Comparison of ENCODE assay signal across 11 cellular contexts in the genomic region with DNA sequence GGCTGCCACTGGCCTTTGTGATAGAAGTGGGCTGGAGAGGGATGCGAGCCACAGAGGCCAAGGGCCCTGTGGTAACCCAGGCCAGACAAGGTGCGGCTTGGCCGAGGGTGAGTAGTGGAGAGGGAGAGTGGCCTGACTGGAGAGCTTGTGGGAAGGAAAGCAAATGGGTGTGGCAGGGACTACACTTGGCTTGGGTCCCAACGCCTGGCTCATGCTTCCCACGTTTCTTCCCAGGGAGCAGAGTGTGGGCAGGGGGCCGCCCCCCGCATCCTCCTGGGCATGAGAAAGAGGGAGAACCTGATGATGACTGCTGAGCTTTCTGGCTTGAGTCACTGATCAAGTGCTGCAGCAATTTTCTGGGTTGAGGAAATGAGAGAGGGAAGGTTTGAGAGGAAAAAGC.
DNase-seq lines count a peak whose midpoint lies in the region; ATAC-seq and TF ChIP-seq lines count a peak whose summit lies in the region.
"Had no signal": no experiment of that assay in that cellular context is flagged by ENCODE, and none has a peak within 500 bp of the region (broad histone marks: within the 10 kb centered on the region; RNA-seq: fewer than 3 reads in every experiment).

No MANE protein-coding gene starts in this region.

- TF ChIP-seq CTCF in Calu3 (IDR thresholded peaks at IDR 0.05; ENCODE audit: unreplicated experiment) = no peak
- TF ChIP-seq CTCF in chondrocyte (IDR thresholded peaks at IDR 0.05) = no peak
- TF ChIP-seq CTCF in osteoblast (IDR thresholded peaks at IDR 0.05; ENCODE audit: extremely low read depth, low read depth, low read length) = no peak
- TF ChIP-seq CTCF in activated CD8-positive, alpha-beta T cell treated with anti-CD3 and anti-CD28 coated beads for 36 hours (IDR thresholded peaks at IDR 0.05) = no peak

- H3K4me3 ChIP-seq in osteoblast (ENCODE audit: insufficient read depth, low read length) = no peak overlapping the region

- H3K4me3 Mint-ChIP-seq in Calu3 (ENCODE audit: low read depth, unreplicated experiment) (no peak overlapping the region), chondrocyte (ENCODE audit: unreplicated experiment) (no peak overlapping the region)
- no peak overlapping the region for H3K4me3 Mint-ChIP-seq in activated CD8-positive, alpha-beta T cell treated with anti-CD3 and anti-CD28 coated beads for 36 hours
- H3K4me3 Mint-ChIP-seq: activated CD8-positive, alpha-beta T cell treated with anti-CD3 and anti-CD28 coated beads, Interleukin-2, amount 10 ng/mL, durations not matched to agents 7 days and 5 days had no signal

- H2AFZ ChIP-seq in osteoblast (ENCODE audit: low read length) = no peak overlapping the region

- peaks cover 42% of the 10 kb centered on the region for H3K4me1 Mint-ChIP-seq in Calu3 (ENCODE audit: low read depth, unreplicated experiment)
- peaks cover 56% of the 10 kb centered on the region for H3K4me1 Mint-ChIP-seq in chondrocyte (ENCODE audit: low read depth)
- H3K4me1 Mint-ChIP-seq in activated CD8-positive, alpha-beta T cell treated with anti-CD3 and anti-CD28 coated beads for 36 hours (ENCODE audit: low read depth) = peaks cover 15% of the 10 kb centered on the region

- POLR2A ChIA-PET in activated CD8-positive, alpha-beta T cell treated with anti-CD3 and anti-CD28 coated beads for 36 hours (lab: Charles Lee) = no interaction called here

- H3K36me3 ChIP-seq in osteoblast (ENCODE audit: insufficient read depth, low read length) = peaks cover 11% of the 10 kb centered on the region

- no TSS peak for BruUV-seq in Calu3 (replicated peaks; lab: Mats Ljungman, UMichigan)

- H3K27me3 Mint-ChIP-seq in Calu3 (ENCODE audit: unreplicated experiment) (no peaks in the 10 kb centered on the region), chondrocyte (ENCODE audit: low read depth) (no peaks in the 10 kb centered on the region)
- H3K27me3 Mint-ChIP-seq in activated CD8-positive, alpha-beta T cell treated with anti-CD3 and anti-CD28 coated beads for 36 hours = no peaks in the 10 kb centered on the region

- no peak for TF ChIP-seq RAD21 in Ishikawa (IDR thresholded peaks at IDR 0.05; ENCODE audit: low read depth)

- H3K27ac ChIP-seq in osteoblast (ENCODE audit: low read depth, low read length) = peak overlapping the region; percentile 70
- H3K27ac ChIP-seq: epithelial cell of prostate had no signal

- ATAC-seq in GM19328 (IDR thresholded peaks at IDR 0.05; ENCODE audit: unreplicated experiment) = no peak
- no peak for ATAC-seq in GM21528 (IDR thresholded peaks at IDR 0.05; ENCODE audit: low FRiP score, unreplicated experiment)
- ATAC-seq in activated CD8-positive, alpha-beta T cell treated with anti-CD3 and anti-CD28 coated beads for 36 hours = no peak
- no peak for ATAC-seq in HG02678 (IDR thresholded peaks at IDR 0.05; ENCODE audit: unreplicated experiment)
- ATAC-seq: activated CD8-positive, alpha-beta T cell treated with anti-CD3 and anti-CD28 coated beads, Interleukin-2, amount 10 ng/mL, durations not matched to agents 7 days and 5 days had no signal

- intact Hi-C loops in Calu3 (cut with micrococcal nuclease; ENCODE audit: unreplicated experiment) = no loop called here
- intact Hi-C loops in activated CD8-positive, alpha-beta T cell treated with anti-CD3 and anti-CD28 coated beads for 36 hours (cut with micrococcal nuclease) = no loop called here

- no peak overlapping the region for H3K4me2 ChIP-seq in osteoblast (ENCODE audit: insufficient read depth, low read length)

- H3K79me2 ChIP-seq in osteoblast (ENCODE audit: insufficient read depth, low read length) = peaks cover 76% of the 10 kb centered on the region

- H4K20me1 ChIP-seq in osteoblast (ENCODE audit: insufficient read depth, low read length) = peaks cover 24% of the 10 kb centered on the region

- peak; percentile 58 for DNase-seq in Calu3
- no peak for DNase-seq in chondrocyte (ENCODE audit: low spot score)
- peak; percentile 87 for DNase-seq in osteoblast (ENCODE audit: insufficient read length, low spot score, missing footprints)
- DNase-seq in activated CD8-positive, alpha-beta T cell treated with anti-CD3 and anti-CD28 coated beads for 36 hours = no peak
- DNase-seq: activated CD8-positive, alpha-beta T cell treated with anti-CD3 and anti-CD28 coated beads, Interleukin-2, amount 10 ng/mL, durations not matched to agents 7 days and 5 days; NCI-H524 had no signal

- H3K4me1 ChIP-seq in osteoblast (ENCODE audit: insufficient read depth, low read length) = peaks cover 32% of the 10 kb centered on the region

- H3K27me3 ChIP-seq in osteoblast (ENCODE audit: insufficient read depth, low read length) = no peaks in the 10 kb centered on the region

- H3K27ac Mint-ChIP-seq in Calu3 (ENCODE audit: unreplicated experiment) = peak overlapping the region; percentile 24
- H3K27ac Mint-ChIP-seq in chondrocyte (ENCODE audit: unreplicated experiment) = peak overlapping the region; percentile 81
- no peak overlapping the region for H3K27ac Mint-ChIP-seq in activated CD8-positive, alpha-beta T cell treated with anti-CD3 and anti-CD28 coated beads for 36 hours
- H3K27ac Mint-ChIP-seq: activated CD8-positive, alpha-beta T cell treated with anti-CD3 and anti-CD28 coated beads, Interleukin-2, amount 10 ng/mL, durations not matched to agents 7 days and 5 days had no signal

- no peaks in the 10 kb centered on the region for H3K9me3 ChIP-seq in osteoblast (ENCODE audit: low read depth, low read length)

- H3K9me3 Mint-ChIP-seq in Calu3 (ENCODE audit: low read depth, unreplicated experiment) = no peaks in the 10 kb centered on the region
- no peaks in the 10 kb centered on the region for H3K9me3 Mint-ChIP-seq in chondrocyte (ENCODE audit: low read depth)
- no peaks in the 10 kb centered on the region for H3K9me3 Mint-ChIP-seq in activated CD8-positive, alpha-beta T cell treated with anti-CD3 and anti-CD28 coated beads for 36 hours

- no peaks in the 10 kb centered on the region for H3K36me3 Mint-ChIP-seq in Calu3 (ENCODE audit: insufficient read depth, unreplicated experiment)
- H3K36me3 Mint-ChIP-seq in chondrocyte (ENCODE audit: low read depth) = peaks cover 6% of the 10 kb centered on the region
- peaks cover 18% of the 10 kb centered on the region for H3K36me3 Mint-ChIP-seq in activated CD8-positive, alpha-beta T cell treated with anti-CD3 and anti-CD28 coated beads for 36 hours (ENCODE audit: low read depth)

- TF ChIP-seq EP300 in Ishikawa (IDR thresholded peaks at IDR 0.05; ENCODE audit: borderline replicate concordance) = no peak

- CTCF ChIA-PET in Calu3 (lab: Charles Lee) = no interaction called here
- CTCF ChIA-PET in activated CD8-positive, alpha-beta T cell treated with anti-CD3 and anti-CD28 coated beads for 36 hours (lab: Charles Lee) = interaction anchor here (1.3 kb wide), 1 partner anchor 227 kb away, joined by 3 read pairs; no protein-coding TSS in a partner anchor

TF ChIP-seq in Ishikawa, 13 proteins besides CTCF, POLR2A, EP300 and RAD21:
- TF ChIP-seq, protein P1, sequence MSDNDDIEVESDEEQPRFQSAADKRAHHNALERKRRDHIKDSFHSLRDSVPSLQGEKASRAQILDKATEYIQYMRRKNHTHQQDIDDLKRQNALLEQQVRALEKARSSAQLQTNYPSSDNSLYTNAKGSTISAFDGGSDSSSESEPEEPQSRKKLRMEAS (IDR thresholded peaks at IDR 0.05) = no peak; the same call in 1 of the 2 replicates
- TF ChIP-seq, protein P2, sequence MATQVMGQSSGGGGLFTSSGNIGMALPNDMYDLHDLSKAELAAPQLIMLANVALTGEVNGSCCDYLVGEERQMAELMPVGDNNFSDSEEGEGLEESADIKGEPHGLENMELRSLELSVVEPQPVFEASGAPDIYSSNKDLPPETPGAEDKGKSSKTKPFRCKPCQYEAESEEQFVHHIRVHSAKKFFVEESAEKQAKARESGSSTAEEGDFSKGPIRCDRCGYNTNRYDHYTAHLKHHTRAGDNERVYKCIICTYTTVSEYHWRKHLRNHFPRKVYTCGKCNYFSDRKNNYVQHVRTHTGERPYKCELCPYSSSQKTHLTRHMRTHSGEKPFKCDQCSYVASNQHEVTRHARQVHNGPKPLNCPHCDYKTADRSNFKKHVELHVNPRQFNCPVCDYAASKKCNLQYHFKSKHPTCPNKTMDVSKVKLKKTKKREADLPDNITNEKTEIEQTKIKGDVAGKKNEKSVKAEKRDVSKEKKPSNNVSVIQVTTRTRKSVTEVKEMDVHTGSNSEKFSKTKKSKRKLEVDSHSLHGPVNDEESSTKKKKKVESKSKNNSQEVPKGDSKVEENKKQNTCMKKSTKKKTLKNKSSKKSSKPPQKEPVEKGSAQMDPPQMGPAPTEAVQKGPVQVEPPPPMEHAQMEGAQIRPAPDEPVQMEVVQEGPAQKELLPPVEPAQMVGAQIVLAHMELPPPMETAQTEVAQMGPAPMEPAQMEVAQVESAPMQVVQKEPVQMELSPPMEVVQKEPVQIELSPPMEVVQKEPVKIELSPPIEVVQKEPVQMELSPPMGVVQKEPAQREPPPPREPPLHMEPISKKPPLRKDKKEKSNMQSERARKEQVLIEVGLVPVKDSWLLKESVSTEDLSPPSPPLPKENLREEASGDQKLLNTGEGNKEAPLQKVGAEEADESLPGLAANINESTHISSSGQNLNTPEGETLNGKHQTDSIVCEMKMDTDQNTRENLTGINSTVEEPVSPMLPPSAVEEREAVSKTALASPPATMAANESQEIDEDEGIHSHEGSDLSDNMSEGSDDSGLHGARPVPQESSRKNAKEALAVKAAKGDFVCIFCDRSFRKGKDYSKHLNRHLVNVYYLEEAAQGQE (IDR thresholded peaks at IDR 0.05; ENCODE audit: low read depth) = no peak
- TF ChIP-seq EGR1 (IDR thresholded peaks at IDR 0.05) (peak; percentile 25; the same call in 1 of the 2 replicates), YY1 (IDR thresholded peaks at IDR 0.05; ENCODE audit: low read depth) (no peak), CEBPB (IDR thresholded peaks at IDR 0.05) (no peak), TEAD4 (IDR thresholded peaks at IDR 0.05) (no peak), NFIC (IDR thresholded peaks at IDR 0.05) (peak; percentile 60), TCF12 (IDR thresholded peaks at IDR 0.05; ENCODE audit: low read depth) (no peak), ZBTB7A (IDR thresholded peaks at IDR 0.05; ENCODE audit: low read depth) (no peak), TAF1 (IDR thresholded peaks at IDR 0.05; ENCODE audit: low read depth) (no peak)
- TF ChIP-seq, protein P3, sequence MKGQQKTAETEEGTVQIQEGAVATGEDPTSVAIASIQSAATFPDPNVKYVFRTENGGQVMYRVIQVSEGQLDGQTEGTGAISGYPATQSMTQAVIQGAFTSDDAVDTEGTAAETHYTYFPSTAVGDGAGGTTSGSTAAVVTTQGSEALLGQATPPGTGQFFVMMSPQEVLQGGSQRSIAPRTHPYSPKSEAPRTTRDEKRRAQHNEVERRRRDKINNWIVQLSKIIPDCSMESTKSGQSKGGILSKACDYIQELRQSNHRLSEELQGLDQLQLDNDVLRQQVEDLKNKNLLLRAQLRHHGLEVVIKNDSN (IDR thresholded peaks at IDR 0.05) = no peak

Comparison
In these comparisons a context has a peak if more than half of its experiments do, and no peak if none do; other contexts are left out.
1. DNase-seq: peak in Calu3 (single experiment) and osteoblast (single experiment); none in chondrocyte (single experiment) and activated CD8-positive, alpha-beta T cell treated with anti-CD3 and anti-CD28 coated beads for 36 hours (single experiment).